In genomic region chr11:32583451-32584271, GRCh38 we compare ENCODE assay signal across 1 cellular context.
TF ChIP-seq lines count a peak whose summit lies in the region.

Gene EIF3M (plus strand): TSS chr11:32583831. CDS start chr11:32583888, 57 bp downstream.

TF ChIP-seq in K562, 482 proteins besides CTCF, POLR2A, EP300 and RAD21 (continued from another document and continues in another):
- TF ChIP-seq CHD7 (IDR thresholded peaks at IDR 0.05; ENCODE audit: low read depth, low read length) (no peak), CCNT2 (IDR thresholded peaks at IDR 0.05; ENCODE audit: borderline replicate concordance, extremely low read depth, insufficient read length, low read depth, low read length) (peak; percentile 86), ATF1 (CRISPR knock-in tag; IDR thresholded peaks at IDR 0.05) (no peak), ATF1 (tag; IDR thresholded peaks at IDR 0.05) (peak; percentile 88), GMEB1 (CRISPR knock-in tag; IDR thresholded peaks at IDR 0.05) (peak; percentile 82), NR3C1 (CRISPR knock-in tag; IDR thresholded peaks at IDR 0.05) (no peak), ZNF766 (CRISPR knock-in tag; conservative IDR thresholded peaks at IDR 0.05) (0 out of 2 replicates have a peak, but pooled peaks have one; percentile 44), TAF1 (IDR thresholded peaks at IDR 0.05; ENCODE audit: control insufficient read depth, extremely low read depth, insufficient read depth, low read length, severe bottlenecking) (peak; percentile 95), CREM (IDR thresholded peaks at IDR 0.05; ENCODE audit: low read depth) (peak; percentile 91), RREB1 (CRISPR knock-in tag; IDR thresholded peaks at IDR 0.05) (peak; percentile 59; the same call in 1 of the 2 replicates), SIX5 (IDR thresholded peaks at IDR 0.05; ENCODE audit: borderline replicate concordance in 1 of 2, insufficient read depth in 1 of 2, low read depth in 1 of 2, low read length in 2 of 2) (peak; percentile 16 to 35; a peak in 1 of 4 replicates), EHMT2 (IDR thresholded peaks at IDR 0.05) (peak; percentile 57), NCOR1 (IDR thresholded peaks at IDR 0.05) (no peak), CLOCK (CRISPR knock-in tag; IDR thresholded peaks at IDR 0.05; ENCODE audit: borderline replicate concordance) (no peak), POLR2B (IDR thresholded peaks at IDR 0.05; ENCODE audit: low read depth, partially characterized antibody) (peak; percentile 79), ZNF41 (CRISPR knock-in tag; conservative IDR thresholded peaks at IDR 0.05) (no peak), NFRKB (IDR thresholded peaks at IDR 0.05; ENCODE audit: low read depth) (no peak; the same call in 1 of the 2 replicates), ZNF592 (IDR thresholded peaks at IDR 0.05) (peak; percentile 31; the same call in 1 of the 2 replicates), ATF7 (IDR thresholded peaks at IDR 0.05) (peak; percentile 75), PHF8 (IDR thresholded peaks at IDR 0.05; ENCODE audit: borderline replicate concordance, low read length) (peak; percentile 95), KDM5B (IDR thresholded peaks at IDR 0.05; ENCODE audit: insufficient replicate concordance, low read depth, low read length) (peak; percentile 87), TEAD2 (tag; IDR thresholded peaks at IDR 0.05) (peak; percentile 87; the same call in 1 of the 2 replicates), ZNF263 (CRISPR knock-in tag; IDR thresholded peaks at IDR 0.05; ENCODE audit: borderline replicate concordance) (peak; percentile 49; the same call in 1 of the 2 replicates), MTA2 (IDR thresholded peaks at IDR 0.05; ENCODE audit: low read depth) (peak; percentile 75)
